ENCODE assay signal across 13 cellular contexts in genomic region chr6:152096863-152097496, GRCh38.
DNase-seq lines count a peak whose midpoint lies in the region; ATAC-seq and TF ChIP-seq lines count a peak whose summit lies in the region.
"Had no signal": no experiment of that assay in that cellular context is flagged by ENCODE, and none has a peak within 500 bp of the region (broad histone marks: within the 10 kb centered on the region; RNA-seq: fewer than 3 reads in every experiment).

No MANE protein-coding gene starts in this region.

- H2AK5ac ChIP-seq in IMR-90 (ENCODE audit: low read depth, low read length), result no peak overlapping the region

- no peak for TF ChIP-seq POLR2A in IMR-90 (IDR thresholded peaks at IDR 0.05; ENCODE audit: low read depth, low read length)

- no peak overlapping the region for H3K27ac Mint-ChIP-seq in activated CD4-positive, alpha-beta memory T cell treated with anti-CD3 and anti-CD28 coated beads for 36 hours
- no peak overlapping the region for H3K27ac Mint-ChIP-seq in CD8-positive, alpha-beta T cell
- H3K27ac Mint-ChIP-seq: activated naive CD8-positive, alpha-beta T cell treated with anti-CD3 and anti-CD28 coated beads, Interleukin-2, amount 10 ng/mL, durations not matched to agents 7 days and 5 days; CD14-positive monocyte; stimulated activated memory B cell treated with anti-CD40 and anti-IgM and Interleukin-4, amounts not matched to agents 10 μg/mL and 1 μg/mL and 100 μg/mL, for 72 hours had no signal

- peak overlapping the region; percentile 49 to 78; a peak in 2 of 4 replicates for H4K8ac ChIP-seq in IMR-90 (ENCODE audit: low read depth in 2 of 2, low read length in 2 of 2)

- no peaks in the 10 kb centered on the region for H3K27me3 ChIP-seq in AG04450 (ENCODE audit: control insufficient read depth, insufficient read depth, low read length)
- H3K27me3 ChIP-seq in IMR-90 (ENCODE audit: control insufficient read depth, insufficient read depth, low read length), result no peaks in the 10 kb centered on the region
- H3K27me3 ChIP-seq in brain microvascular endothelial cell (replicated peaks), result no peaks in the 10 kb centered on the region
- no peaks in the 10 kb centered on the region for H3K27me3 ChIP-seq in CD8-positive, alpha-beta T cell (ENCODE audit: insufficient read depth, low read length)

- peak; percentile 79 for DNase-seq in AG04450 (ENCODE audit: low read depth, low spot score)
- DNase-seq in IMR-90, result peak; percentile 94
- peak; percentile 79 for DNase-seq in brain microvascular endothelial cell
- DNase-seq in left kidney (ENCODE audit: low read depth, low spot score), result peak; percentile 48
- DNase-seq in activated CD4-positive, alpha-beta T cell treated with anti-CD3 and anti-CD28 coated beads, Interleukin-2, amount 50 U/mL, for 1 hour, result no peak
- DNase-seq in GDM1 (lab: John Stamatoyannopoulos, UW), result no peak
- no peak for DNase-seq in activated CD4-positive, alpha-beta memory T cell treated with anti-CD3 and anti-CD28 coated beads for 36 hours
- no peak for DNase-seq in CD8-positive, alpha-beta T cell
- DNase-seq: activated CD4-positive, alpha-beta T cell treated with anti-CD3 and anti-CD28 coated beads, Interleukin-2, amount 50 U/mL, for 4 hours; activated naive CD8-positive, alpha-beta T cell treated with anti-CD3 and anti-CD28 coated beads, Interleukin-2, amount 10 ng/mL, durations not matched to agents 7 days and 5 days; NCI-H2081 treated with DMSO at 0.1 percent for 48 hours had no signal

- no peak overlapping the region for H3K4me3 ChIP-seq in AG04450 (ENCODE audit: low read depth, low read length)
- H3K4me3 ChIP-seq in IMR-90 (ENCODE audit: insufficient read depth, low read depth, low read length), result no peak overlapping the region
- no peak overlapping the region for H3K4me3 ChIP-seq in brain microvascular endothelial cell (ENCODE audit: low read depth, low read length)
- no peak overlapping the region for H3K4me3 ChIP-seq in CD8-positive, alpha-beta T cell (ENCODE audit: low read depth, low read length)

- H4K20me1 ChIP-seq in IMR-90 (ENCODE audit: insufficient read depth, low read length), result no peaks in the 10 kb centered on the region

- H2BK120ac ChIP-seq in IMR-90 (ENCODE audit: low read depth, low read length), result peak overlapping the region; percentile 91

- no peaks in the 10 kb centered on the region for H3K27me3 Mint-ChIP-seq in activated CD4-positive, alpha-beta memory T cell treated with anti-CD3 and anti-CD28 coated beads for 36 hours
- H3K27me3 Mint-ChIP-seq in CD8-positive, alpha-beta T cell (ENCODE audit: low read depth), result peaks cover 2% of the 10 kb centered on the region
- H3K27me3 Mint-ChIP-seq: stimulated activated memory B cell treated with anti-CD40 and anti-IgM and Interleukin-4, amounts not matched to agents 10 μg/mL and 1 μg/mL and 100 μg/mL, for 72 hours had no signal

- no peak overlapping the region for H2AK9ac ChIP-seq in IMR-90 (replicated peaks; ENCODE audit: low read depth, low read length, poor library complexity)

- H3K56ac ChIP-seq in IMR-90 (ENCODE audit: extremely low read depth, insufficient read depth, low read length), result 0 out of 2 replicates have a peak overlapping the region, but pooled peaks have one; percentile 7

- peaks cover 2% of the 10 kb centered on the region for H3K4me1 Mint-ChIP-seq in activated CD4-positive, alpha-beta memory T cell treated with anti-CD3 and anti-CD28 coated beads for 36 hours (ENCODE audit: low read depth)
- no peaks in the 10 kb centered on the region for H3K4me1 Mint-ChIP-seq in CD8-positive, alpha-beta T cell (ENCODE audit: low read depth)
- H3K4me1 Mint-ChIP-seq: activated naive CD8-positive, alpha-beta T cell treated with anti-CD3 and anti-CD28 coated beads, Interleukin-2, amount 10 ng/mL, durations not matched to agents 7 days and 5 days; stimulated activated memory B cell treated with anti-CD40 and anti-IgM and Interleukin-4, amounts not matched to agents 10 μg/mL and 1 μg/mL and 100 μg/mL, for 72 hours had no signal

- H3K36me3 ChIP-seq in IMR-90 (ENCODE audit: control insufficient read depth, insufficient read depth, low read length) (no peaks in the 10 kb centered on the region), brain microvascular endothelial cell (replicated peaks) (no peaks in the 10 kb centered on the region)
- H3K36me3 ChIP-seq in CD8-positive, alpha-beta T cell (ENCODE audit: insufficient read depth, low read length), result no peaks in the 10 kb centered on the region

- H3K4me2 ChIP-seq in IMR-90 (ENCODE audit: low read depth, low read length), result peak overlapping the region; percentile 69

- H2BK15ac ChIP-seq in IMR-90 (ENCODE audit: low read depth, low read length), result no peak overlapping the region

- no peak overlapping the region for H3K4me3 Mint-ChIP-seq in activated CD4-positive, alpha-beta memory T cell treated with anti-CD3 and anti-CD28 coated beads for 36 hours
- no peak overlapping the region for H3K4me3 Mint-ChIP-seq in CD8-positive, alpha-beta T cell
- H3K4me3 Mint-ChIP-seq: activated naive CD8-positive, alpha-beta T cell treated with anti-CD3 and anti-CD28 coated beads, Interleukin-2, amount 10 ng/mL, durations not matched to agents 7 days and 5 days; CD14-positive monocyte; stimulated activated memory B cell treated with anti-CD40 and anti-IgM and Interleukin-4, amounts not matched to agents 10 μg/mL and 1 μg/mL and 100 μg/mL, for 72 hours had no signal

- TF ChIP-seq CTCF in AG04450 (IDR thresholded peaks at IDR 0.05; ENCODE audit: low read depth, low read length) (peak; percentile 39; the same call in 1 of the 2 replicates), IMR-90 (conservative IDR thresholded peaks at IDR 0.05; ENCODE audit: low read depth, low read length) (peak; percentile 27; the same call in 1 of the 2 replicates), brain microvascular endothelial cell (IDR thresholded peaks at IDR 0.05; ENCODE audit: low read depth, low read length, missing control alignments) (peak; percentile 58)
- no peak for TF ChIP-seq CTCF in CD8-positive, alpha-beta T cell (IDR thresholded peaks at IDR 0.05)

- in situ Hi-C loops in IMR-90 (cut with MboI; ENCODE audit: low sequenced_read_pairs) (no loop called here), brain microvascular endothelial cell (cut with HindIII; ENCODE audit: low pct_ligation_motif_present, low sequenced_read_pairs) (no loop called here)

- peak overlapping the region; percentile 15; the same call in 1 of the 2 replicates for H3K9ac ChIP-seq in IMR-90 (ENCODE audit: low read depth, low read length)

- no peak overlapping the region; the same call in none of the 2 replicates for H4K91ac ChIP-seq in IMR-90 (ENCODE audit: insufficient read depth, low read depth, low read length)

- no peaks in the 10 kb centered on the region for H3K79me1 ChIP-seq in IMR-90 (ENCODE audit: low read depth in 1 of 2, low read length in 2 of 2)

- H2BK5ac ChIP-seq in IMR-90 (ENCODE audit: low read depth, low read length, poor library complexity, severe bottlenecking), result peak overlapping the region; percentile 90

- CTCF ChIA-PET in AG04450 (lab: Charles Lee), result interaction anchor here (0.5 to 4.2 kb wide), 4 partner anchors 13 to 331 kb away, joined by 3 to 41 read pairs (median 8); no protein-coding TSS in a partner anchor
- CTCF ChIA-PET in IMR-90 (lab: Yijun Ruan, JAX), result interaction anchor here (0.7 to 1.9 kb wide), 5 partner anchors 13 to 172 kb away, joined by 3 to 11 read pairs (median 3); no protein-coding TSS in a partner anchor
- CTCF ChIA-PET in activated CD4-positive, alpha-beta memory T cell treated with anti-CD3 and anti-CD28 coated beads for 36 hours (lab: Charles Lee), result interaction anchor here (0.6 kb wide), 1 partner anchor 407 kb away, joined by 3 read pairs; no protein-coding TSS in a partner anchor
- CTCF ChIA-PET in CD8-positive, alpha-beta T cell (lab: Charles Lee), result no interaction called here

- peak overlapping the region; percentile 52; the same call in 1 of the 2 replicates for H4K5ac ChIP-seq in IMR-90 (ENCODE audit: low read depth, low read length)

- TF ChIP-seq RAD21 in IMR-90 (IDR thresholded peaks at IDR 0.05; ENCODE audit: low read length), result no peak

- no CpG with 5 or more reads among the region's 5 CpGs for WGBS in IMR-90 (ENCODE audit: extremely low coverage in 2 of 2, insufficient read length in 1 of 2), 2 experiments

- peak; percentile 53 for ATAC-seq in IMR-90 (ENCODE audit: low read depth)
- ATAC-seq in CD8-positive, alpha-beta T cell, result no peak
- ATAC-seq: stimulated activated memory B cell treated with anti-CD40 and anti-IgM and Interleukin-4, amounts not matched to agents 10 μg/mL and 1 μg/mL and 100 μg/mL, for 72 hours had no signal

- 0 out of 2 replicates have a peak overlapping the region, but pooled peaks have one; percentile 44 for H3K14ac ChIP-seq in IMR-90 (replicated peaks; ENCODE audit: low read depth, low read length)

- dilution Hi-C loops in IMR-90 (cut with HindIII; ENCODE audit: low sequenced_read_pairs, unreplicated experiment), result no loop called here

- H3K4ac ChIP-seq in IMR-90 (ENCODE audit: low read depth, low read length), result peak overlapping the region; percentile 84; the same call in 1 of the 2 replicates

- H3K9me3 Mint-ChIP-seq in activated CD4-positive, alpha-beta memory T cell treated with anti-CD3 and anti-CD28 coated beads for 36 hours, result no peaks in the 10 kb centered on the region
- H3K9me3 Mint-ChIP-seq in CD8-positive, alpha-beta T cell, result no peaks in the 10 kb centered on the region
- H3K9me3 Mint-ChIP-seq: activated naive CD8-positive, alpha-beta T cell treated with anti-CD3 and anti-CD28 coated beads, Interleukin-2, amount 10 ng/mL, durations not matched to agents 7 days and 5 days; stimulated activated memory B cell treated with anti-CD40 and anti-IgM and Interleukin-4, amounts not matched to agents 10 μg/mL and 1 μg/mL and 100 μg/mL, for 72 hours had no signal

- H3K18ac ChIP-seq in IMR-90 (ENCODE audit: low read depth, low read length), result peak overlapping the region; percentile 93

- no peak overlapping the region; the same call in 1 of the 2 replicates for H2BK20ac ChIP-seq in IMR-90 (ENCODE audit: low read depth, low read length)

- H3K4me1 ChIP-seq in IMR-90 (ENCODE audit: control insufficient read depth, insufficient read depth, low read length), result peaks cover 30% of the 10 kb centered on the region
- no peaks in the 10 kb centered on the region for H3K4me1 ChIP-seq in CD8-positive, alpha-beta T cell (ENCODE audit: insufficient read depth, low read length)

- H3K36me3 Mint-ChIP-seq in activated CD4-positive, alpha-beta memory T cell treated with anti-CD3 and anti-CD28 coated beads for 36 hours, result no peaks in the 10 kb centered on the region
- no peaks in the 10 kb centered on the region for H3K36me3 Mint-ChIP-seq in CD8-positive, alpha-beta T cell
- H3K36me3 Mint-ChIP-seq: activated naive CD8-positive, alpha-beta T cell treated with anti-CD3 and anti-CD28 coated beads, Interleukin-2, amount 10 ng/mL, durations not matched to agents 7 days and 5 days; CD14-positive monocyte; stimulated activated memory B cell treated with anti-CD40 and anti-IgM and Interleukin-4, amounts not matched to agents 10 μg/mL and 1 μg/mL and 100 μg/mL, for 72 hours had no signal

- H3K9me3 ChIP-seq in AG04450 (ENCODE audit: control insufficient read depth, insufficient read depth, low read length) (peaks cover 5% of the 10 kb centered on the region), IMR-90 (ENCODE audit: control insufficient read depth, insufficient read depth, low read length) (peaks cover 3% of the 10 kb centered on the region)
- no peaks in the 10 kb centered on the region for H3K9me3 ChIP-seq in CD8-positive, alpha-beta T cell (ENCODE audit: low read length)

- POLR2A ChIA-PET in AG04450 (lab: Yijun Ruan, JAX) (interaction anchor here (0.7 kb wide), 1 partner anchor 345 kb away, joined by 3 read pairs; no protein-coding TSS in a partner anchor), IMR-90 (lab: Charles Lee; ENCODE audit: unreplicated experiment) (no interaction called here)
- POLR2A ChIA-PET in activated CD4-positive, alpha-beta memory T cell treated with anti-CD3 and anti-CD28 coated beads for 36 hours (lab: Charles Lee), result no interaction called here
- POLR2A ChIA-PET in CD8-positive, alpha-beta T cell (lab: Charles Lee), result no interaction called here

- intact Hi-C loops in IMR-90 (cut with micrococcal nuclease), result loop anchor here (2.0 to 5.0 kb wide), 3 partner anchors 28 to 705 kb away; partner anchors contain the start of genes RMND1 and ZBTB2
- intact Hi-C loops in activated CD4-positive, alpha-beta memory T cell treated with anti-CD3 and anti-CD28 coated beads for 36 hours (cut with micrococcal nuclease), result no loop called here
- intact Hi-C loops in CD8-positive, alpha-beta T cell (cut with DNase I, micrococcal nuclease), result no loop called here

- H2AFZ ChIP-seq in IMR-90 (replicated peaks; ENCODE audit: low read length, poor library complexity), result no peak overlapping the region

- no TSS peak for BruUV-seq in IMR-90 (replicated peaks; lab: Mats Ljungman, UMichigan)

- H3K9me1 ChIP-seq in IMR-90 (ENCODE audit: insufficient read depth, low read length), result peaks cover 18% of the 10 kb centered on the region

- no peak overlapping the region for H3K23ac ChIP-seq in IMR-90 (ENCODE audit: low read depth, low read length)

- H3K27ac ChIP-seq in AG04450 (ENCODE audit: low read depth, low read length) (peak overlapping the region; percentile 94), IMR-90 (ENCODE audit: insufficient read depth, low read length) (peak overlapping the region; percentile 98; the same call in 1 of the 2 replicates), brain microvascular endothelial cell (peak overlapping the region; percentile 77)
- no peak overlapping the region for H3K27ac ChIP-seq in CD8-positive, alpha-beta T cell (ENCODE audit: low read depth, low read length)

Comparison
In these comparisons a context has a peak if more than half of its experiments do, and no peak if none do; other contexts are left out.
1. DNase-seq: peak in AG04450 (single experiment), IMR-90 (single experiment), brain microvascular endothelial cell (single experiment) and left kidney (single experiment); none in activated CD4-positive, alpha-beta T cell treated with anti-CD3 and anti-CD28 coated beads, Interleukin-2, amount 50 U/mL, for 1 hour (single experiment), GDM1 (single experiment), activated CD4-positive, alpha-beta memory T cell treated with anti-CD3 and anti-CD28 coated beads for 36 hours (single experiment) and CD8-positive, alpha-beta T cell (0 of 7).